ENCODE assay signal across 17 cellular contexts in the genomic region with DNA sequence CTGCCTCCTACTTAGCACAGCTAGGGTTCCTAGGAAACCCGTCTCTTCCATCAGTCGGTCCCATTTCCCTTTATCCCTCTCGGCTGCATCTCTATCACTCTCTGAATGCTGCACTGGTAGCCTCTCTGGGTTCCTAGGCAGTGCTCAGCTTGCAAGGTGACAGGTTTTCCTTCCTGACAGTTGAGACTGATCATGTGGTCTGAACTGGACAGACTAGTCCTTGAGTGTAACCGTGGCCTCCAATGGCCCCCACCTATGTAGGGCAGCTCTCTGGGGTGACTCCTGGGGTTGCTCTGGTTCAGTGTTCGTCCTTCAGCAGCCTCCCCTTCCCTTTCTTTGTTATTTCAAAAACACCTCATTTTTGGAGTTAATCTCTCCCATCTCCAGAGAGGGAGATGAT. TPM values are rescaled to one million over a fixed set of nuclear protein-coding genes. Genes with fewer than 3 reads are reported as not detected.
DNase-seq lines count a peak whose midpoint lies in the region; ATAC-seq and TF ChIP-seq lines count a peak whose summit lies in the region.
"Had no signal": no experiment of that assay in that cellular context is flagged by ENCODE, and none has a peak within 500 bp of the region (broad histone marks: within the 10 kb centered on the region; RNA-seq: fewer than 3 reads in every experiment).

No MANE protein-coding gene starts in this region.

- 60 to 71% methylated on average over 5 of the region's 5 CpGs for WGBS in upper lobe of left lung, 2 donors

- peaks cover 12% of the 10 kb centered on the region for H3K36me3 Mint-ChIP-seq in nephron (ENCODE audit: low read depth)

- H3K27me3 Mint-ChIP-seq in nephron (ENCODE audit: low read depth): peaks cover 4% of the 10 kb centered on the region

- no peaks in the 10 kb centered on the region for H3K36me3 ChIP-seq in colonic mucosa
- no peaks in the 10 kb centered on the region for H3K36me3 ChIP-seq in upper lobe of left lung
- H3K36me3 ChIP-seq: right lobe of liver, thoracic aorta had no signal

- H3K4me1 Mint-ChIP-seq in nephron: peaks cover 64% of the 10 kb centered on the region

- H3K4me3 Mint-ChIP-seq in nephron: peak overlapping the region; percentile 24 to 65 (median 56)

- no peaks in the 10 kb centered on the region for H3K9me3 ChIP-seq in colonic mucosa
- no peaks in the 10 kb centered on the region for H3K9me3 ChIP-seq in upper lobe of left lung
- H3K9me3 ChIP-seq: right lobe of liver, thoracic aorta had no signal

- H3K27ac ChIP-seq in colonic mucosa (peak overlapping the region; percentile 86), upper lobe of left lung (peak overlapping the region; percentile 43 to 84 (median 64))

- intact Hi-C loops in colonic mucosa (cut with DNase I): no loop called here

- TF ChIP-seq CTCF in colonic mucosa (IDR thresholded peaks at IDR 0.05): no peak
- TF ChIP-seq CTCF in nephron (IDR thresholded peaks at IDR 0.05; ENCODE audit: unreplicated experiment in 3 of 3): no peak
- TF ChIP-seq CTCF in upper lobe of left lung (IDR thresholded peaks at IDR 0.05): no peak

- peak; percentile 21 for DNase-seq in activated effector memory CD4-positive, alpha-beta T cell treated with anti-CD3 and anti-CD28 coated beads, Interleukin-2, amount 50 U/mL, for 16 hours
- no peak for DNase-seq in activated effector memory CD4-positive, alpha-beta T cell treated with Interleukin-2 at 50 U/mL for 16 hours
- DNase-seq in colonic mucosa (peak; percentile 48), upper lobe of left lung (peak in 1 of 2 donors; percentile 60), putamen (ENCODE audit: low spot score) (no peak)
- DNase-seq: 8988T; activated CD4-positive, CD25-positive, alpha-beta regulatory T cell treated with anti-CD3 and anti-CD28 coated beads, Interleukin-2, amount 50 U/mL, for 72 hours; activated naive CD4-positive, alpha-beta T cell treated with Interleukin-2 at 50 U/mL for 16 hours; NCI-H524; nephron progenitor cell; OCI-M1; stimulated activated CD4-positive, alpha-beta T cell treated with anti-CD3 and anti-CD28 coated beads, Interleukin-1b, Interleukin-23, amount 100 ng/mL, for 48 hours had no signal

- peak in 1 of 4 donors; percentile 3 for TF ChIP-seq EP300 in upper lobe of left lung (IDR thresholded peaks at IDR 0.05)

- peak in 1 of 4 donors; percentile 10 for TF ChIP-seq POLR2A in upper lobe of left lung (IDR thresholded peaks at IDR 0.05)

- ATAC-seq in upper lobe of left lung (ENCODE audit: low FRiP score in 2 of 2): no peak
- ATAC-seq in HG02840 (IDR thresholded peaks at IDR 0.05; ENCODE audit: low FRiP score, unreplicated experiment): no peak
- ATAC-seq in GM18517 (IDR thresholded peaks at IDR 0.05; ENCODE audit: unreplicated experiment): no peak
- ATAC-seq: right lobe of liver had no signal

- no peaks in the 10 kb centered on the region for H3K9me3 Mint-ChIP-seq in nephron
- H3K9me3 Mint-ChIP-seq: nephron progenitor cell had no signal

- H3K27me3 ChIP-seq in colonic mucosa: no peaks in the 10 kb centered on the region
- H3K27me3 ChIP-seq in upper lobe of left lung: no peaks in the 10 kb centered on the region
- H3K27me3 ChIP-seq: right lobe of liver had no signal

- H3K9ac ChIP-seq in colonic mucosa (ENCODE audit: low read depth in 2 of 2, low read length in 2 of 2): peak overlapping the region in 1 of 2 donors; percentile 36

- no peak overlapping the region for H3K4me3 ChIP-seq in colonic mucosa
- no peak overlapping the region for H3K4me3 ChIP-seq in upper lobe of left lung
- H3K4me3 ChIP-seq: right lobe of liver, thoracic aorta had no signal

- H3K4me1 ChIP-seq in colonic mucosa: peaks cover 19% of the 10 kb centered on the region
- H3K4me1 ChIP-seq in upper lobe of left lung: peaks cover 39 to 56% (median 47%) of the 10 kb centered on the region in 4 donors

- H3K27ac Mint-ChIP-seq in nephron: peak overlapping the region; percentile 34 to 89 (median 54)

RNA-seq across cellular contexts. Expression of a gene that starts 3.8 kb away (rescaled TPM):
- total RNA-seq in colonic mucosa (10 to 100 TPM; 15.1 to 17.6 TPM), upper lobe of left lung (10 to 100 TPM in 3 of 6 donors, 1 to 10 TPM in 3; 6.5 to 21.0 (median 10.0) TPM)

RNA-seq across cellular contexts. Expression of a gene that starts 4.3 kb away (rescaled TPM):
- total RNA-seq in colonic mucosa (under 1 TPM in 1 of 2 donors, not detected in 1; 0.05 TPM), upper lobe of left lung (under 1 TPM in 2 of 6 donors, not detected in 4; 0.10 to 0.15 TPM)
- total RNA-seq: right lobe of liver, thoracic aorta had no signal

RNA-seq across cellular contexts. Expression of a gene that starts 18.0 kb away (rescaled TPM):
- total RNA-seq in colonic mucosa (10 to 100 TPM; 49.5 to 64.5 TPM), upper lobe of left lung (10 to 100 TPM; 15.7 to 57.9 (median 42.2) TPM)

RNA-seq across cellular contexts. Expression of a gene that starts 20.8 kb away (rescaled TPM):
- total RNA-seq in colonic mucosa: under 1 TPM; 0.58 to 0.82 TPM
- 10 to 100 TPM in 3 of 6 donors, 1 to 10 TPM in 3; 2.5 to 43.0 (median 13.3) TPM for total RNA-seq in upper lobe of left lung

RNA-seq across cellular contexts. Expression of a gene that starts 37.4 kb away (rescaled TPM):
- total RNA-seq in colonic mucosa (not detected), upper lobe of left lung (not detected)
- total RNA-seq: right lobe of liver, thoracic aorta had no signal

Comparison
In these comparisons a context has a peak if more than half of its experiments do, and no peak if none do; other contexts are left out.
1. DNase-seq: peak in activated effector memory CD4-positive, alpha-beta T cell treated with anti-CD3 and anti-CD28 coated beads, Interleukin-2, amount 50 U/mL, for 16 hours (single experiment) and colonic mucosa (single experiment); none in activated effector memory CD4-positive, alpha-beta T cell treated with Interleukin-2 at 50 U/mL for 16 hours (single experiment) and putamen (single experiment).